10 cellular contexts compared by ENCODE assay signal in the genomic region with DNA sequence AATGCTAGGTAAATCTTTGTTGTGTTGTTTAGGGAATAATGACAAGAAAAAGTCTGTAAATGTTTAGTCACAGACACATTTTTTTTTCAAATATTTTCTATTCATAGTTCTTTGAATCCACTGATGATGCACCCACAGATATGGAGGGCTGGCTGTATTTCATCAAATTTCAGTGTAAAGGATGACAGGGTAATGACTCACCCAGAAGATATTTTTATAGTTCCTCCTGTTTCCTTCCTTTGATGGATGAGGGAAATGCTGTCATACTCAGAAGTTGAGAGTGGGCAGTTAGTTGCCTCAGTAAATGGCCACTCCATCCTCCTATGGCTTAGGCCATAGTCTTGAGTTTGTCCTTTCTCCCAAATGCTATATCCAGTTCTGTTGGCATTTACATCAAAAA.
DNase-seq lines count a peak whose midpoint lies in the region.
"Had no signal": no experiment of that assay in that cellular context is flagged by ENCODE, and none has a peak within 500 bp of the region (broad histone marks: within the 10 kb centered on the region; RNA-seq: fewer than 3 reads in every experiment).

No MANE protein-coding gene starts in this region.

- in situ Hi-C loops in G401 (cut with HindIII; ENCODE audit: low sequenced_read_pairs): no loop called here

- DNase-seq in A172 (ENCODE audit: low spot score) (peak; percentile 96), HCEC 1CT (peak; percentile 92), SW480 (ENCODE audit: low spot score) (peak; percentile 97), foreskin melanocyte (peak; percentile 67), mesenteric fat pad (ENCODE audit: low spot score) (no peak), retina (no peak), G401 (ENCODE audit: low spot score) (no peak), SHP77 (lab: John Stamatoyannopoulos, UW) (no peak)
- DNase-seq: DMS79, upper lobe of left lung had no signal

Comparison
In these comparisons a context has a peak if more than half of its experiments do, and no peak if none do; other contexts are left out.
1. DNase-seq: peak in A172 (single experiment), HCEC 1CT (single experiment), SW480 (single experiment) and foreskin melanocyte (single experiment); none in mesenteric fat pad (single experiment), retina (single experiment), G401 (single experiment) and SHP77 (0 of 2).